In genomic region chr1:23019094-23019850, GRCh38 we compare ENCODE assay signal across 1 cellular context.
TF ChIP-seq lines count a peak whose summit lies in the region.

TSS of gene KDM1A (plus strand) at chr1:23019468. CDS start at chr1:23019597, 129 bp downstream.

TF ChIP-seq in HepG2, 621 proteins besides CTCF, POLR2A, EP300 and RAD21 (continued from another document and continues in another):
- TF ChIP-seq ZNF678 (CRISPR knock-in tag; IDR thresholded peaks at IDR 0.05) (0 out of 2 replicates have a peak, but pooled peaks have one; percentile 72), ARNT (IDR thresholded peaks at IDR 0.05) (no peak), SOX5 (CRISPR knock-in tag; IDR thresholded peaks at IDR 0.05; ENCODE audit: borderline replicate concordance) (peak; percentile 88), GLI4 (CRISPR knock-in tag; IDR thresholded peaks at IDR 0.05; ENCODE audit: borderline replicate concordance) (no peak), SRF (IDR thresholded peaks at IDR 0.05; ENCODE audit: low read depth, low read length) (no peak; the same call in 1 of the 2 replicates), ZNF503 (CRISPR knock-in tag; IDR thresholded peaks at IDR 0.05) (peak; percentile 70; the same call in 1 of the 2 replicates), NFKB2 (CRISPR knock-in tag; IDR thresholded peaks at IDR 0.05; ENCODE audit: borderline replicate concordance) (no peak), SNAPC5 (CRISPR knock-in tag; IDR thresholded peaks at IDR 0.05; ENCODE audit: borderline replicate concordance) (no peak), ZNF800 (CRISPR knock-in tag; IDR thresholded peaks at IDR 0.05) (no peak), EEA1 (CRISPR knock-in tag; IDR thresholded peaks at IDR 0.05; ENCODE audit: borderline replicate concordance) (no peak; the same call in 1 of the 2 replicates), ZNF781 (CRISPR knock-in tag; IDR thresholded peaks at IDR 0.05; ENCODE audit: borderline replicate concordance, not compliant biosample characterization) (no peak), ZNF138 (CRISPR knock-in tag; IDR thresholded peaks at IDR 0.05; ENCODE audit: low read depth) (no peak), TBX3 (IDR thresholded peaks at IDR 0.05; ENCODE audit: borderline replicate concordance) (peak; percentile 50; the same call in 1 of the 2 replicates), MIER3 (CRISPR knock-in tag; IDR thresholded peaks at IDR 0.05; ENCODE audit: borderline replicate concordance) (peak; percentile 94), SP1 (IDR thresholded peaks at IDR 0.05) (no peak), SP1 (CRISPR knock-in tag; IDR thresholded peaks at IDR 0.05) (peak; percentile 82), CENPT (CRISPR knock-in tag; IDR thresholded peaks at IDR 0.05; ENCODE audit: low read depth) (no peak; the same call in 1 of the 2 replicates), MTA3 (CRISPR knock-in tag; IDR thresholded peaks at IDR 0.05) (no peak), ZFP91 (CRISPR knock-in tag; IDR thresholded peaks at IDR 0.05; ENCODE audit: borderline replicate concordance) (peak; percentile 94), GFI1 (CRISPR knock-in tag; IDR thresholded peaks at IDR 0.05; ENCODE audit: borderline replicate concordance) (peak; percentile 72; the same call in 1 of the 2 replicates), THAP8 (CRISPR knock-in tag; IDR thresholded peaks at IDR 0.05; ENCODE audit: borderline replicate concordance) (no peak), ZNF331 (CRISPR knock-in tag; IDR thresholded peaks at IDR 0.05) (peak; percentile 94), ZMAT3 (CRISPR knock-in tag; conservative IDR thresholded peaks at IDR 0.05) (no peak), ZBTB8A (CRISPR knock-in tag; IDR thresholded peaks at IDR 0.05; ENCODE audit: borderline replicate concordance, low read depth) (no peak), ZNF747 (CRISPR knock-in tag; IDR thresholded peaks at IDR 0.05; ENCODE audit: borderline replicate concordance) (peak; percentile 87; the same call in 1 of the 2 replicates), KMT2A (CRISPR knock-in tag; IDR thresholded peaks at IDR 0.05) (peak; percentile 97; the same call in 1 of the 2 replicates), GPBP1L1 (CRISPR knock-in tag; IDR thresholded peaks at IDR 0.05) (no peak), KLF13 (CRISPR knock-in tag; IDR thresholded peaks at IDR 0.05) (no peak), ZNF280B (CRISPR knock-in tag; IDR thresholded peaks at IDR 0.05; ENCODE audit: borderline replicate concordance) (no peak), NFKBIZ (CRISPR knock-in tag; IDR thresholded peaks at IDR 0.05) (peak; percentile 78; the same call in 1 of the 2 replicates), GMEB2 (CRISPR knock-in tag; IDR thresholded peaks at IDR 0.05; ENCODE audit: low read depth) (peak; percentile 78), ZBTB49 (CRISPR knock-in tag; IDR thresholded peaks at IDR 0.05; ENCODE audit: borderline replicate concordance) (no peak), RBM22 (optimal IDR thresholded peaks at IDR 0.05; ENCODE audit: low read length) (no peak), PRDM10 (CRISPR knock-in tag; IDR thresholded peaks at IDR 0.05; ENCODE audit: low read depth) (peak; percentile 74; the same call in 1 of the 2 replicates), EZH2 (conservative IDR thresholded peaks at IDR 0.05; ENCODE audit: low read depth, low read length) (no peak), ZNF619 (CRISPR knock-in tag; IDR thresholded peaks at IDR 0.05) (peak; percentile 75), ZNF790 (CRISPR knock-in tag; IDR thresholded peaks at IDR 0.05; ENCODE audit: borderline replicate concordance) (peak; percentile 87; the same call in 1 of the 2 replicates), GTF3A (CRISPR knock-in tag; conservative IDR thresholded peaks at IDR 0.05) (no peak), HNRNPH1 (optimal IDR thresholded peaks at IDR 0.05; ENCODE audit: low read depth, low read length) (no peak), MAFK (conservative IDR thresholded peaks at IDR 0.05 in 1 of 2, IDR thresholded peaks at IDR 0.05 in 1 of 2; ENCODE audit: low read length in 2 of 2) (peak in 1 of 2 experiments; percentile 46; a peak in 2 of 4 replicates), ZNF761 (CRISPR knock-in tag; conservative IDR thresholded peaks at IDR 0.05) (peak; percentile 83), SMARCC2 (IDR thresholded peaks at IDR 0.05) (no peak), ZBTB1 (CRISPR knock-in tag; IDR thresholded peaks at IDR 0.05; ENCODE audit: borderline replicate concordance) (no peak), ZNF746 (CRISPR knock-in tag; IDR thresholded peaks at IDR 0.05) (peak; percentile 47; the same call in 1 of the 2 replicates), ZNF557 (CRISPR knock-in tag; IDR thresholded peaks at IDR 0.05) (no peak), ZBTB26 (CRISPR knock-in tag; IDR thresholded peaks at IDR 0.05; ENCODE audit: borderline replicate concordance) (peak; percentile 29; the same call in 1 of the 2 replicates)
